In genomic region chr1:197314672-197315071, GRCh38 we compare ENCODE assay signal across 17 cellular contexts.
A peak's percentile ranks its signal among the peaks of the same experiment; 100 is the strongest.
DNase-seq lines count a peak whose midpoint lies in the region; ATAC-seq and TF ChIP-seq lines count a peak whose summit lies in the region.
"Had no signal": no experiment of that assay in that cellular context is flagged by ENCODE, and none has a peak within 500 bp of the region (broad histone marks: within the 10 kb centered on the region; RNA-seq: fewer than 3 reads in every experiment).

No MANE protein-coding gene starts in this region.

- no peaks in the 10 kb centered on the region for H3K36me3 ChIP-seq in WERI-Rb-1

- no peak for ATAC-seq in GM21360 (IDR thresholded peaks at IDR 0.05; ENCODE audit: unreplicated experiment)
- ATAC-seq: A549; natural killer cell treated with Interleukin-12 subunit alpha and Interleukin-12 subunit beta and Interleukin-15 and Interleukin-18, amount 100 ng/mL, for 72 hours; stimulated activated naive CD8-positive, alpha-beta T cell treated with anti-CD3 and anti-CD28 coated beads, Interleukin-15, amount 100 ng/mL, for 72 hours; T-cell; WTC11 had no signal

- H3K27me3 ChIP-seq in WERI-Rb-1 (ENCODE audit: insufficient read depth, low read depth, severe bottlenecking) = no peaks in the 10 kb centered on the region

- H3K9me3 ChIP-seq in WERI-Rb-1 (ENCODE audit: severe bottlenecking) = no peaks in the 10 kb centered on the region
- H3K9me3 ChIP-seq: A549 had no signal

- DNase-seq in NCI-H82 (lab: John Stamatoyannopoulos, UW) (peak; percentile 46), NCI-H82 treated with DMSO at 0.1 percent for 48 hours (lab: John Stamatoyannopoulos, UW; ENCODE audit: unreplicated experiment) (no peak), WERI-Rb-1 (no peak), kidney tubule cell (ENCODE audit: low spot score) (peak; percentile 8), superior temporal gyrus (ENCODE audit: extremely low spot score) (peak; percentile 81), DMS 273 treated with DMSO at 0.1 percent for 48 hours (lab: John Stamatoyannopoulos, UW) (no peak), HuH-7.5 (ENCODE audit: low spot score) (no peak)
- DNase-seq: activated effector memory CD4-positive, alpha-beta T cell treated with Interleukin-2 at 50 U/mL for 16 hours; foreskin fibroblast; NCI-H1694; stimulated activated naive CD8-positive, alpha-beta T cell treated with anti-CD3 and anti-CD28 coated beads, Interleukin-15, amount 100 ng/mL, for 72 hours; T-cell had no signal

- no peak overlapping the region for H3K4me3 ChIP-seq in WERI-Rb-1 (ENCODE audit: low read depth, low read length)
- H3K4me3 ChIP-seq: A549, lung had no signal

- no peak overlapping the region for H3K27ac ChIP-seq in WERI-Rb-1
- H3K27ac ChIP-seq: A549 had no signal

- TF ChIP-seq CTCF in WERI-Rb-1 (IDR thresholded peaks at IDR 0.05; ENCODE audit: low read depth, low read length) = peak; percentile 42; the same call in 1 of the 2 replicates

Comparison
In these comparisons a context has a peak if more than half of its experiments do, and no peak if none do; other contexts are left out.
1. DNase-seq: peak in NCI-H82 (single experiment), kidney tubule cell (single experiment) and superior temporal gyrus (single experiment); none in NCI-H82 treated with DMSO at 0.1 percent for 48 hours (single experiment), WERI-Rb-1 (single experiment), DMS 273 treated with DMSO at 0.1 percent for 48 hours (single experiment) and HuH-7.5 (single experiment).